In the genomic region with DNA sequence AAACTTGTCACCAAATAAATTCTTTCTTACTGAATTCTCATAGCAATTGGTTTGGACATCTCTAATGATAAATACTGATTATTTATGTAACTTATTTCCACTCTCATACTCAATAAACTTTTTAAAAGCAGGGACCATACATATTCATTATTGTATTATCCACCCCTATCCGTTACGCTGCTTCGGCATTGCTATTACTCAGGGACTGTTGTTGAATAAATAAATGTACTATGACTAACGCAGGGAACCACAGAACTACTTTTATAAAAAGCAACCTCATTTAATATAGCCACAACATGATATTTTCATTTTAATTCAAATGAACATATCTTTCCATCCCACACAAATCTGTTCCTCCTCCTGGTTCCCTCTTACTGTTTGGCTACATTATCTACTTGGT, we compare ENCODE assay signal across 28 cellular contexts.
"Had no signal": no experiment of that assay in that cellular context is flagged by ENCODE, and none has a peak within 500 bp of the region (broad histone marks: within the 10 kb centered on the region; RNA-seq: fewer than 3 reads in every experiment).

No MANE protein-coding gene starts in this region.

- H3K27ac ChIP-seq: left ventricle myocardium inferior, neural progenitor cell, neutrophil, ovary, prostate gland, skin epidermis, stomach, testis, thyroid gland, transverse colon, upper lobe of left lung, vagina had no signal

- H2AFZ ChIP-seq: neural progenitor cell had no signal

- H3K4me2 ChIP-seq: neural progenitor cell had no signal

- ATAC-seq: natural killer cell; right cardiac atrium; sciatic nerve; stimulated activated naive B cell treated with anti-CD40 and anti-IgM and Interleukin-4, amounts not matched to agents 10 μg/mL and 1 μg/mL and 100 μg/mL, for 72 hours; stimulated activated naive CD8-positive, alpha-beta T cell treated with anti-CD3 and anti-CD28 coated beads, Interleukin-15, Interleukin-2, amounts not matched to agents 100 U/mL and 50 U/mL, for 24 hours had no signal

- H3K9me3 Mint-ChIP-seq: naive B cell; natural killer cell; nephron progenitor cell; neural progenitor cell; stimulated activated naive B cell treated with anti-CD40 and anti-IgM and Interleukin-4, amounts not matched to agents 10 μg/mL and 1 μg/mL and 100 μg/mL, for 72 hours had no signal

- H3K4me1 ChIP-seq: left ventricle myocardium inferior, neural progenitor cell, prostate gland, stomach, testis, thyroid gland, transverse colon, upper lobe of left lung, vagina had no signal

- H3K36me3 ChIP-seq: left ventricle myocardium inferior, neural progenitor cell, neutrophil, ovary, prostate gland, stomach, thyroid gland, transverse colon, upper lobe of left lung, vagina had no signal

- H3K36me3 Mint-ChIP-seq: mesothelial cell of epicardium; natural killer cell; neural progenitor cell; stimulated activated naive B cell treated with anti-CD40 and anti-IgM and Interleukin-4, amounts not matched to agents 10 μg/mL and 1 μg/mL and 100 μg/mL, for 72 hours had no signal

- H3K9ac ChIP-seq: neural progenitor cell had no signal

- H3K4me3 Mint-ChIP-seq: mesothelial cell of epicardium; naive B cell; natural killer cell; nephron progenitor cell; neural progenitor cell; stimulated activated naive B cell treated with anti-CD40 and anti-IgM and Interleukin-4, amounts not matched to agents 10 μg/mL and 1 μg/mL and 100 μg/mL, for 72 hours had no signal

- H3K4me3 ChIP-seq: left ventricle myocardium inferior, lung, neural progenitor cell, ovary, prostate gland, skin epidermis, stomach, testis, thyroid gland, transverse colon, upper lobe of left lung, vagina had no signal

- DNase-seq: islet precursor cell; left ventricle myocardium inferior; mesendoderm; naive B cell; natural killer cell; nephron progenitor cell; ovary; retina; right cardiac atrium; stimulated activated CD4-positive, alpha-beta T cell treated with anti-CD3 and anti-CD28 coated beads, Interleukin-12 subunit alpha, Interleukin-12 subunit beta, amount 100 ng/mL, for 4 hours; stimulated activated CD4-positive, alpha-beta T cell treated with anti-CD3 and anti-CD28 coated beads, Interleukin-15, amount 100 ng/mL, for 24 hours; stimulated activated CD4-positive, alpha-beta T cell treated with anti-CD3 and anti-CD28 coated beads, Interleukin-2, amount 100 ng/mL, for 24 hours; stimulated activated CD4-positive, alpha-beta T cell treated with anti-CD3 and anti-CD28 coated beads, Interleukin-4, amount 100 ng/mL, for 1 hour; stimulated activated naive B cell treated with anti-CD40 and anti-IgM and Interleukin-4, amounts not matched to agents 10 μg/mL and 1 μg/mL and 100 μg/mL, for 72 hours; stimulated activated naive CD8-positive, alpha-beta T cell treated with anti-CD3 and anti-CD28 coated beads, Interleukin-15, Interleukin-2, amounts not matched to agents 100 U/mL and 50 U/mL, for 24 hours; stomach; testis; thyroid gland; transverse colon; upper lobe of left lung had no signal

- H3K9me3 ChIP-seq: left ventricle myocardium inferior, neutrophil, ovary, prostate gland, stomach, testis, thyroid gland, transverse colon, upper lobe of left lung, vagina had no signal

- H3K27me3 ChIP-seq: neural progenitor cell, neutrophil, ovary, stomach, testis, thyroid gland, transverse colon, upper lobe of left lung, vagina had no signal

- H3K4me1 Mint-ChIP-seq: naive B cell; natural killer cell; nephron progenitor cell; stimulated activated naive B cell treated with anti-CD40 and anti-IgM and Interleukin-4, amounts not matched to agents 10 μg/mL and 1 μg/mL and 100 μg/mL, for 72 hours had no signal

- H3K27ac Mint-ChIP-seq: mesothelial cell of epicardium; naive B cell; natural killer cell; nephron progenitor cell; neural progenitor cell; stimulated activated naive B cell treated with anti-CD40 and anti-IgM and Interleukin-4, amounts not matched to agents 10 μg/mL and 1 μg/mL and 100 μg/mL, for 72 hours had no signal
